13 cellular contexts compared by ENCODE assay signal in genomic region chr10:124378817-124379510, GRCh38. TPM values are rescaled to one million over a fixed set of nuclear protein-coding genes. Genes with fewer than 3 reads are reported as not detected.
A peak's percentile ranks its signal among the peaks of the same experiment; 100 is the strongest.
DNase-seq lines count a peak whose midpoint lies in the region; FAIRE-seq and TF ChIP-seq lines count a peak whose summit lies in the region.
"Had no signal": no experiment of that assay in that cellular context is flagged by ENCODE, and none has a peak within 500 bp of the region (broad histone marks: within the 10 kb centered on the region; RNA-seq: fewer than 3 reads in every experiment).

No MANE protein-coding gene starts in this region.

- TF ChIP-seq CTCF in bronchial epithelial cell (IDR thresholded peaks at IDR 0.05; ENCODE audit: insufficient read depth, low read length, severe bottlenecking): no peak
- no peak for TF ChIP-seq CTCF in stomach (IDR thresholded peaks at IDR 0.05)

- H3K36me3 ChIP-seq in BLaER1 treated with 17β-estradiol and CSF1 and Interleukin-3, amounts not matched to agents 10 nM and 100 nM: no peaks in the 10 kb centered on the region
- H3K36me3 ChIP-seq in bronchial epithelial cell (ENCODE audit: control insufficient read depth, insufficient read depth, low read length) (no peaks in the 10 kb centered on the region), stomach (no peaks in the 10 kb centered on the region)
- H3K36me3 ChIP-seq: spleen had no signal

- no peaks in the 10 kb centered on the region for H4K20me1 ChIP-seq in BLaER1 treated with 17β-estradiol and CSF1 and Interleukin-3, amounts not matched to agents 10 nM and 100 nM

- H3K4me3 ChIP-seq in BLaER1 treated with 17β-estradiol and CSF1 and Interleukin-3, amounts not matched to agents 10 nM and 100 nM: no peak overlapping the region
- H3K4me3 ChIP-seq in bronchial epithelial cell (ENCODE audit: low read depth, low read length) (no peak overlapping the region), stomach (no peak overlapping the region)
- H3K4me3 ChIP-seq: spleen had no signal

- peak overlapping the region in 7 of 11 experiments; percentile 4 to 93 (median 81); a peak in 9 of 22 replicates for H3K4me2 ChIP-seq in BLaER1 treated with 17β-estradiol and CSF1 and Interleukin-3, amounts not matched to agents 10 nM and 100 nM

- FAIRE-seq in bronchial epithelial cell (lab: Jason Lieb, UNC) (no peak), GM12891 (lab: Jason Lieb, UNC) (no peak)

- H3K4me1 ChIP-seq in BLaER1 treated with 17β-estradiol and CSF1 and Interleukin-3, amounts not matched to agents 10 nM and 100 nM: peaks cover 27 to 79% (median 66%) of the 10 kb centered on the region in 10 experiments
- no peaks in the 10 kb centered on the region for H3K4me1 ChIP-seq in stomach
- H3K4me1 ChIP-seq: spleen had no signal

- intact Hi-C loops in stomach (cut with DNase I; ENCODE audit: low total_unique reads): loop anchor here (5.0 kb wide), 1 partner anchor 377 kb away; no protein-coding TSS in a partner anchor

- peak overlapping the region in 2 of 11 experiments; percentile 18 to 32; a peak in 1 of 22 replicates for H3K27ac ChIP-seq in BLaER1 treated with 17β-estradiol and CSF1 and Interleukin-3, amounts not matched to agents 10 nM and 100 nM
- no peak overlapping the region for H3K27ac ChIP-seq in stomach
- H3K27ac ChIP-seq: spleen had no signal

- no peaks in the 10 kb centered on the region for H3K9me3 ChIP-seq in BLaER1 treated with 17β-estradiol and CSF1 and Interleukin-3, amounts not matched to agents 10 nM and 100 nM (replicated peaks in 1 of 11)
- no peaks in the 10 kb centered on the region for H3K9me3 ChIP-seq in stomach
- H3K9me3 ChIP-seq: spleen had no signal

- peaks cover 4 to 26% (median 22%) of the 10 kb centered on the region in 11 experiments; a peak in 18 of 22 replicates for H3K27me3 ChIP-seq in BLaER1 treated with 17β-estradiol and CSF1 and Interleukin-3, amounts not matched to agents 10 nM and 100 nM
- H3K27me3 ChIP-seq in bronchial epithelial cell (ENCODE audit: control insufficient read depth, insufficient read depth, low read length): peaks cover 3% of the 10 kb centered on the region
- peaks cover 0 to 55% (median 18%) of the 10 kb centered on the region in 3 donors for H3K27me3 ChIP-seq in stomach

- TF ChIP-seq EP300 in stomach (IDR thresholded peaks at IDR 0.05): no peak

- no peak overlapping the region for H3K9ac ChIP-seq in BLaER1 treated with 17β-estradiol and CSF1 and Interleukin-3, amounts not matched to agents 10 nM and 100 nM

- WGBS in stomach, 5 donors: 68 to 78% (median 73%) methylated on average over 15 to 17 of the region's 17 CpGs

- DNase-seq in LoVo (ENCODE audit: low spot score) (peak; percentile 38), bronchial epithelial cell (ENCODE audit: low read depth) (peak; percentile 88), midbrain (lab: John Stamatoyannopoulos, UW) (peak; percentile 9), GM12891 (ENCODE audit: insufficient read length, low spot score) (no peak), NCI-H1694 (lab: John Stamatoyannopoulos, UW) (no peak), stomach (no peak), GM19238 (ENCODE audit: insufficient read length, low spot score) (no peak)
- DNase-seq: activated CD4-positive, alpha-beta memory T cell treated with anti-CD3 and anti-CD28 coated beads, Interleukin-2, amount 10 ng/mL, durations not matched to agents 7 days and 5 days; NCI-H2029; NK-92 treated with Interleukin-12 subunit alpha and Interleukin-12 subunit beta, amount 100 ng/mL, for 24 hours; occipital lobe; spleen had no signal

- TF ChIP-seq POLR2A in GM12891 (IDR thresholded peaks at IDR 0.05; ENCODE audit: low read depth, low read length): no peak
- no peak for TF ChIP-seq POLR2A in stomach (IDR thresholded peaks at IDR 0.05)

TF ChIP-seq in GM12891, 5 proteins besides CTCF, POLR2A, EP300 and RAD21:
- TF ChIP-seq POU2F2 (IDR thresholded peaks at IDR 0.05; ENCODE audit: low read depth, low read length) (no peak), TAF1 (IDR thresholded peaks at IDR 0.05; ENCODE audit: low read depth, low read length) (no peak), POLR2AphosphoS5 (IDR thresholded peaks at IDR 0.05; ENCODE audit: low read depth, low read length) (no peak), SPI1 (IDR thresholded peaks at IDR 0.05; ENCODE audit: low read depth, low read length) (no peak), PAX5 (IDR thresholded peaks at IDR 0.05; ENCODE audit: insufficient read depth, low read length, severe bottlenecking) (no peak)

RNA-seq across cellular contexts. Expression of gene OAT, which starts 39.8 kb away (rescaled TPM):
- total RNA-seq in bronchial epithelial cell (117 and 130 TPM in 2 replicates), stomach (100 to 1,000 TPM in 1 of 5 donors, 10 to 100 TPM in 4; 26.1 to 243 (median 75.0) TPM)
- polyA plus RNA-seq in GM12891 (2012; ENCODE audit: low read depth, missing spikeins): 5.1 TPM
- polyA plus RNA-seq in stomach: 10 to 100 TPM; 63.6 to 94.9 (median 63.8) TPM

Comparison
In these comparisons a context has a peak if more than half of its experiments do, and no peak if none do; other contexts are left out.
1. DNase-seq: peak in LoVo (single experiment), bronchial epithelial cell (single experiment) and midbrain (single experiment); none in GM12891 (single experiment), NCI-H1694 (single experiment), stomach (single experiment) and GM19238 (single experiment).